In genomic region chr1:24619376-24619775, GRCh38 we compare ENCODE assay signal across 24 cellular contexts.
A peak's percentile ranks its signal among the peaks of the same experiment; 100 is the strongest.
DNase-seq lines count a peak whose midpoint lies in the region; ATAC-seq and TF ChIP-seq lines count a peak whose summit lies in the region.
"Had no signal": no experiment of that assay in that cellular context is flagged by ENCODE, and none has a peak within 500 bp of the region (broad histone marks: within the 10 kb centered on the region; RNA-seq: fewer than 3 reads in every experiment).

No MANE protein-coding gene starts in this region.

- no peak for TF ChIP-seq CTCF in GM10266 (IDR thresholded peaks at IDR 0.05; ENCODE audit: control insufficient read depth, insufficient read depth, low read depth, missing control alignments)

- peak; percentile 85 for DNase-seq in Ammon's horn (ENCODE audit: low spot score)
- peak; percentile 17 for DNase-seq in SW480 (ENCODE audit: low spot score)
- DNase-seq in head of caudate nucleus = peak in 41 of 42 donors; percentile 16 to 87 (median 65)
- peak; percentile 94 for DNase-seq in pons (ENCODE audit: low spot score)
- DNase-seq in GM10266 (ENCODE audit: extremely low spot score) = no peak
- no peak for DNase-seq in stimulated activated CD4-positive, alpha-beta T cell treated with anti-CD3 and anti-CD28 coated beads, Interleukin-2, amount 100 ng/mL, for 48 hours
- DNase-seq: activated CD4-positive, alpha-beta T cell treated with anti-CD3 and anti-CD28 coated beads, Interleukin-2, amount 10 ng/mL, durations not matched to agents 24 days and 14 days; activated CD8-positive, alpha-beta memory T cell treated with anti-CD3 and anti-CD28 coated beads, Interleukin-2, amount 50 U/mL, for 4 hours; activated effector memory CD4-positive, alpha-beta T cell treated with anti-CD3 and anti-CD28 coated beads, Interleukin-2, amount 50 U/mL, for 16 hours; activated naive CD8-positive, alpha-beta T cell treated with anti-CD3 and anti-CD28 coated beads, Interleukin-2, amount 50 U/mL, for 24 hours; dermis blood vessel endothelial cell; EL; IMR-90; mesenchymal stem cell; naive thymus-derived CD4-positive, alpha-beta T cell; NCI-H1417 treated with DMSO at 0.1 percent for 48 hours; NCI-H526 treated with DMSO at 0.1 percent for 48 hours; OCI-M1; SHP77; stimulated activated CD4-positive, alpha-beta T cell treated with anti-CD3 and anti-CD28 coated beads, Interleukin-4, amount 100 ng/mL, for 1 hour; uterus had no signal

- ATAC-seq in HG03135 (IDR thresholded peaks at IDR 0.05; ENCODE audit: unreplicated experiment) (no peak), HG03039 (IDR thresholded peaks at IDR 0.05; ENCODE audit: unreplicated experiment) (no peak)
- ATAC-seq: A549; activated naive CD8-positive, alpha-beta T cell treated with anti-CD3 and anti-CD28 coated beads, Interleukin-2, amount 50 U/mL, for 24 hours; naive thymus-derived CD4-positive, alpha-beta T cell had no signal

- intact Hi-C loops in head of caudate nucleus (cut with DNase I) = no loop called here

Comparison
In these comparisons a context has a peak if more than half of its experiments do, and no peak if none do; other contexts are left out.
1. DNase-seq: peak in Ammon's horn (single experiment), SW480 (single experiment), head of caudate nucleus (41 of 42) and pons (single experiment); none in GM10266 (single experiment) and stimulated activated CD4-positive, alpha-beta T cell treated with anti-CD3 and anti-CD28 coated beads, Interleukin-2, amount 100 ng/mL, for 48 hours (0 of 2).